In genomic region chr16:3401719-3402397, GRCh38 we compare ENCODE assay signal across 8 cellular contexts. TPM values are rescaled to one million over a fixed set of nuclear protein-coding genes. Genes with fewer than 3 reads are reported as not detected.
DNase-seq lines count a peak whose midpoint lies in the region; ATAC-seq and TF ChIP-seq lines count a peak whose summit lies in the region.

No MANE protein-coding gene starts in this region.

- peaks cover 60% of the 10 kb centered on the region for H3K36me3 Mint-ChIP-seq in activated naive CD4-positive, alpha-beta T cell treated with anti-CD3 and anti-CD28 coated beads for 36 hours (ENCODE audit: low read depth)
- H3K36me3 Mint-ChIP-seq in natural killer cell: peaks cover 24% of the 10 kb centered on the region

- H3K9me2 ChIP-seq in PC-3 (replicated peaks; ENCODE audit: low read length): no peaks in the 10 kb centered on the region

- H3K27me3 ChIP-seq in PC-3 (ENCODE audit: low read length): no peaks in the 10 kb centered on the region

- H3K9me3 Mint-ChIP-seq in activated naive CD4-positive, alpha-beta T cell treated with anti-CD3 and anti-CD28 coated beads for 36 hours: peaks cover 27% of the 10 kb centered on the region
- H3K9me3 Mint-ChIP-seq in natural killer cell: peaks cover 2 to 11% of the 10 kb centered on the region in 2 donors

- DNase-seq in activated naive CD4-positive, alpha-beta T cell treated with anti-CD3 and anti-CD28 coated beads for 36 hours: no peak
- no peak for DNase-seq in activated naive CD4-positive, alpha-beta T cell (lab: John Stamatoyannopoulos, UW)
- DNase-seq in PC-3: peak; percentile 7
- peak; percentile 54 for DNase-seq in ecto neural progenitor cell (ENCODE audit: low spot score)
- no peak for DNase-seq in natural killer cell
- DNase-seq in retina: no peak
- DNase-seq in NCI-H446 treated with DMSO at 0.1 percent for 48 hours (lab: John Stamatoyannopoulos, UW): no peak
- no peak for DNase-seq in effector CD8-positive, alpha-beta T cell (lab: John Stamatoyannopoulos, UW)

- H2AFZ ChIP-seq in PC-3 (ENCODE audit: low read length): peak overlapping the region; percentile 94

- H3K27me3 Mint-ChIP-seq in activated naive CD4-positive, alpha-beta T cell treated with anti-CD3 and anti-CD28 coated beads for 36 hours (ENCODE audit: low read depth): no peaks in the 10 kb centered on the region
- H3K27me3 Mint-ChIP-seq in natural killer cell (ENCODE audit: low read depth in 2 of 2): no peaks in the 10 kb centered on the region

- peaks cover 47% of the 10 kb centered on the region for H3K36me3 ChIP-seq in PC-3 (ENCODE audit: low read depth, low read length)

- H3K27ac Mint-ChIP-seq in activated naive CD4-positive, alpha-beta T cell treated with anti-CD3 and anti-CD28 coated beads for 36 hours: peak overlapping the region; percentile 75
- H3K27ac Mint-ChIP-seq in natural killer cell: peak overlapping the region; percentile 87 to 90

- peak overlapping the region; percentile 99 for H3K4me3 ChIP-seq in PC-3 (ENCODE audit: low read length)

- peaks cover 32% of the 10 kb centered on the region for H3K4me1 Mint-ChIP-seq in activated naive CD4-positive, alpha-beta T cell treated with anti-CD3 and anti-CD28 coated beads for 36 hours (ENCODE audit: low read depth)
- peaks cover 33 to 41% of the 10 kb centered on the region in 2 donors for H3K4me1 Mint-ChIP-seq in natural killer cell

- intact Hi-C loops in activated naive CD4-positive, alpha-beta T cell treated with anti-CD3 and anti-CD28 coated beads for 36 hours (cut with micrococcal nuclease): loop anchor here (1.0 to 5.0 kb wide), 9 partner anchors 37 to 268 kb away; partner anchors contain the start of genes NAA60, OR1F1, ZNF200 and ZNF263
- intact Hi-C loops in PC-3 (cut with micrococcal nuclease): loop anchor here (1.0 to 2.0 kb wide), 2 partner anchors 57 to 119 kb away; partner anchors contain the start of gene ZNF263
- intact Hi-C loops in natural killer cell (cut with micrococcal nuclease): loop anchor here (1.0 kb wide), 3 partner anchors 55 to 119 kb away; partner anchors contain the start of gene ZNF263

- no peaks in the 10 kb centered on the region for H3K4me1 ChIP-seq in PC-3 (ENCODE audit: insufficient read depth, low read length)

- TSS peak; percentile 59 for BruUV-seq in PC-3 (replicated peaks; lab: Mats Ljungman, UMichigan)

- ATAC-seq in PC-3: no peak
- ATAC-seq in natural killer cell: no peak

- peaks cover 28% of the 10 kb centered on the region for H3K79me2 ChIP-seq in PC-3 (ENCODE audit: low read length)

- CTCF ChIA-PET in activated naive CD4-positive, alpha-beta T cell treated with anti-CD3 and anti-CD28 coated beads for 36 hours (lab: Charles Lee): interaction anchor here (0.6 kb wide), 1 partner anchor 39 kb away, joined by 3 read pairs; no protein-coding TSS in a partner anchor
- CTCF ChIA-PET in PC-3 (lab: Charles Lee): no interaction called here

- POLR2A ChIA-PET in PC-3 (lab: Charles Lee; ENCODE audit: unreplicated experiment): interaction anchor here (0.6 kb wide), 1 partner anchor 37 kb away, joined by 7 read pairs; no protein-coding TSS in a partner anchor

- peak overlapping the region; percentile 88 for H3K4me2 ChIP-seq in PC-3 (ENCODE audit: low read length)

- H3K9ac ChIP-seq in PC-3 (ENCODE audit: low read length): peak overlapping the region; percentile 81

- no peak overlapping the region for H3K27ac ChIP-seq in PC-3 (ENCODE audit: low read length)

- TF ChIP-seq CTCF in PC-3 (conservative IDR thresholded peaks at IDR 0.05; ENCODE audit: low read depth, low read length) (no peak), natural killer cell (IDR thresholded peaks at IDR 0.05) (no peak)

- H3K9me3 ChIP-seq in PC-3 (ENCODE audit: low read length): no peaks in the 10 kb centered on the region; the same call in 1 of the 2 replicates

- no peaks in the 10 kb centered on the region for H4K20me1 ChIP-seq in PC-3 (ENCODE audit: low read length)

- peak overlapping the region; percentile 86 for H3K4me3 Mint-ChIP-seq in activated naive CD4-positive, alpha-beta T cell treated with anti-CD3 and anti-CD28 coated beads for 36 hours
- H3K4me3 Mint-ChIP-seq in natural killer cell: peak overlapping the region; percentile 95

- no peaks in the 10 kb centered on the region for H3F3A ChIP-seq in PC-3 (ENCODE audit: low read length, unreplicated experiment)

RNA-seq across cellular contexts. Expression of gene ZNF174, which starts 0.8 kb away (rescaled TPM):
- 1 to 10 TPM; 5.8 to 6.3 TPM for total RNA-seq in activated naive CD4-positive, alpha-beta T cell treated with anti-CD3 and anti-CD28 coated beads for 36 hours
- total RNA-seq in PC-3 (2014; rRNA removed) (9.5 and 11.3 TPM in 2 replicates), natural killer cell (1 to 10 TPM; 3.5 to 9.0 (median 7.5) TPM)

RNA-seq across cellular contexts. Expression of gene ZSCAN32, which starts 1.1 kb away (rescaled TPM):
- total RNA-seq in activated naive CD4-positive, alpha-beta T cell treated with anti-CD3 and anti-CD28 coated beads for 36 hours: 1 to 10 TPM; 6.5 to 7.9 TPM
- total RNA-seq in PC-3 (2014; rRNA removed) (5.9 and 7.5 TPM in 2 replicates), natural killer cell (10 to 100 TPM in 2 of 3 donors, 1 to 10 TPM in 1; 7.5 to 14.2 (median 14.1) TPM)

RNA-seq across cellular contexts. Expression of gene ZNF597, which starts 41.4 kb away (rescaled TPM):
- 1 to 10 TPM; 1.1 TPM for total RNA-seq in activated naive CD4-positive, alpha-beta T cell treated with anti-CD3 and anti-CD28 coated beads for 36 hours
- not detected in 2 replicates for total RNA-seq in PC-3 (2014; rRNA removed)
- 1 to 10 TPM; 1.8 to 3.5 (median 2.8) TPM for total RNA-seq in natural killer cell

RNA-seq across cellular contexts. Expression of gene NAA60, which starts 41.6 kb away (rescaled TPM):
- 10 to 100 TPM; 20.0 to 27.1 TPM for total RNA-seq in activated naive CD4-positive, alpha-beta T cell treated with anti-CD3 and anti-CD28 coated beads for 36 hours
- total RNA-seq in PC-3 (2014; rRNA removed) (7.6 and 9.3 TPM in 2 replicates), natural killer cell (10 to 100 TPM; 45.1 to 69.0 (median 58.9) TPM)

RNA-seq across cellular contexts. Expression of gene OR2C1, which starts 46.2 kb away (rescaled TPM):
- not detected for total RNA-seq in activated naive CD4-positive, alpha-beta T cell treated with anti-CD3 and anti-CD28 coated beads for 36 hours
- not detected in 2 replicates for total RNA-seq in PC-3 (2014; rRNA removed)
- total RNA-seq in natural killer cell: not detected

Comparison
In these comparisons a context has a peak if more than half of its experiments do, and no peak if none do; other contexts are left out.
1. DNase-seq: peak in PC-3 (single experiment) and ecto neural progenitor cell (single experiment); none in activated naive CD4-positive, alpha-beta T cell treated with anti-CD3 and anti-CD28 coated beads for 36 hours (single experiment), activated naive CD4-positive, alpha-beta T cell (0 of 4), natural killer cell (single experiment), retina (single experiment), NCI-H446 treated with DMSO at 0.1 percent for 48 hours (single experiment) and effector CD8-positive, alpha-beta T cell (single experiment).